8 cellular contexts compared by ENCODE assay signal in the genomic region with DNA sequence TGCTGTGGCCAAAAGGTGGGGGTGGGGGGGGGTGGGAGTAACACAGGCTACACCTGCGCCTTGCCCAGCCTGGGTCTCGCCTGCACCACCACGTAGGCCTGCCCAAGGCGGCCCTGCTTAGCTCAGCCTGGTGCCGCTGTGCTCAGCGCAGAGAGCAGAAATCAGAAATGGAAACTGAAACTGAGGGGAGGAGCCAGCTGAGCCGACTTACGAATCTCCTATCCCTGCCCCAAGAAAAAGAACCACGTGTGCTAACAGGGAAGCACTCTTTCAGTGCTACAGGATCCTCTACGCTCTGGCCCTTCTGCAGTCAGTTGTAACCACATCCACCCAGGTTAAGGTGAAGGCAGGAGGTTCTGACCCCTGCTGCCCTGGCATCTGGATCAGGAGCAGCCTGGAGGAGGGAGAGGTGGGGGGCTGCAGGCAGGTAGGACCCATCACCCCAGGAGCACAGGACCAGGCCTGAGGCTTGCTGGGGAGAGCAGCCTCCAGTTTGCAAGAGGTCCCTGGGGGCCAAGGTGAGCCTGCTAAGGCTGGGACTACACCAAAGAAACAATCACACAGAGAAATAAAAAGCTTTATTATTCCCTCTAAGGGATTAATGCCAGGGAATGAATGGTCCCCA. TPM values are rescaled to one million over a fixed set of nuclear protein-coding genes. Genes with fewer than 3 reads are reported as not detected.
A peak's percentile ranks its signal among the peaks of the same experiment; 100 is the strongest.
DNase-seq lines count a peak whose midpoint lies in the region; ATAC-seq and TF ChIP-seq lines count a peak whose summit lies in the region.

A gene (minus strand): TSS at position 163 of the 625 bp plus-strand sequence. CDS start 822 bp downstream, outside the sequence.

- H3K36me3 ChIP-seq in gastroesophageal sphincter (peaks cover 0 to 56% of the 10 kb centered on the region in 2 donors), psoas muscle (ENCODE audit: insufficient read depth in 1 of 2, low read depth in 1 of 2) (peaks cover 0 to 46% of the 10 kb centered on the region in 2 donors), vagina (peaks cover 0 to 14% of the 10 kb centered on the region in 2 donors)

- peak; percentile 47 to 65 for TF ChIP-seq POLR2A in gastroesophageal sphincter (IDR thresholded peaks at IDR 0.05)
- TF ChIP-seq POLR2A in vagina (IDR thresholded peaks at IDR 0.05), result peak in 1 of 2 donors; percentile 72

- H3K4me3 ChIP-seq in gastroesophageal sphincter (peak within 1 kb of the TSS; percentile 39 to 67), psoas muscle (peak within 1 kb of the TSS; percentile 73), vagina (peak within 1 kb of the TSS; percentile 51 to 59)

- H3K9me3 ChIP-seq in gastroesophageal sphincter (no peaks in the 10 kb centered on the region), psoas muscle (no peaks in the 10 kb centered on the region), vagina (no peaks in the 10 kb centered on the region)

- TF ChIP-seq EP300 in gastroesophageal sphincter (IDR thresholded peaks at IDR 0.05), result no peak

- intact Hi-C loops in psoas muscle (cut with DNase I), result loop anchor here in 1 of 2 donors (10.0 kb wide), 1 partner anchor 292 kb away; no protein-coding TSS in a partner anchor
- intact Hi-C loops in vagina (cut with DNase I), result loop anchor here (5.0 kb wide), 2 partner anchors 45 to 145 kb away; a partner anchor contains a TSS

- ATAC-seq in GM19035 (IDR thresholded peaks at IDR 0.05; ENCODE audit: unreplicated experiment) (peak; percentile 58), HG03342 (IDR thresholded peaks at IDR 0.05; ENCODE audit: unreplicated experiment) (peak; percentile 56), gastroesophageal sphincter (peak; percentile 91), psoas muscle (peak; percentile 53 to 85 (median 73))

- peak within 1 kb of the TSS; percentile 51 to 96 (median 92) for H3K27ac ChIP-seq in gastroesophageal sphincter
- H3K27ac ChIP-seq in psoas muscle, result peak within 1 kb of the TSS; percentile 85
- H3K27ac ChIP-seq in vagina, result peak within 1 kb of the TSS; percentile 92

- no peaks in the 10 kb centered on the region for H3K27me3 ChIP-seq in gastroesophageal sphincter
- H3K27me3 ChIP-seq in psoas muscle (ENCODE audit: insufficient read depth in 3 of 3, low read length in 2 of 3), result no peaks in the 10 kb centered on the region
- no peaks in the 10 kb centered on the region for H3K27me3 ChIP-seq in vagina

- 0% methylated on average over 1 to 2 of the region's 10 CpGs for WGBS in gastroesophageal sphincter (ENCODE audit: low coverage in 1 of 2), 2 donors
- 0 to 7% (median 0%) methylated on average over 10 of the region's 10 CpGs for WGBS in psoas muscle, 3 donors

- no peak for TF ChIP-seq CTCF in gastroesophageal sphincter (IDR thresholded peaks at IDR 0.05)
- TF ChIP-seq CTCF in psoas muscle (IDR thresholded peaks at IDR 0.05), result no peak
- peak in 1 of 3 experiments; percentile 24 for TF ChIP-seq CTCF in vagina (IDR thresholded peaks at IDR 0.05)

- DNase-seq in AG08396 (ENCODE audit: low spot score), result peak; percentile 92
- DNase-seq in RPMI8226, result peak; percentile 95
- peak; percentile 91 for DNase-seq in activated effector memory CD4-positive, alpha-beta T cell treated with anti-CD3 and anti-CD28 coated beads, Interleukin-2, amount 50 U/mL, for 16 hours
- DNase-seq in psoas muscle, result peak; percentile 63 to 81
- DNase-seq in vagina (ENCODE audit: extremely low spot score in 2 of 2), result no peak

- H3K4me1 ChIP-seq in gastroesophageal sphincter (peaks cover 0 to 48% (median 15%) of the 10 kb centered on the region in 3 donors), psoas muscle (peaks cover 21% of the 10 kb centered on the region), vagina (peaks cover 30% of the 10 kb centered on the region)

RNA-seq across cellular contexts. Expression of the gene that starts here (rescaled TPM):
- total RNA-seq in gastroesophageal sphincter, result 10 to 100 TPM; 11.3 to 21.3 (median 13.9) TPM
- total RNA-seq in psoas muscle, result 1 to 10 TPM; 2.0 to 4.2 (median 3.1) TPM
- polyA plus RNA-seq in psoas muscle, result 1 to 10 TPM; 1.3 to 2.8 (median 2.0) TPM
- total RNA-seq in vagina, result 8.1 TPM

Comparison
In these comparisons a context has a peak if more than half of its experiments do, and no peak if none do; other contexts are left out.
1. DNase-seq: peak in AG08396 (single experiment), RPMI8226 (single experiment), activated effector memory CD4-positive, alpha-beta T cell treated with anti-CD3 and anti-CD28 coated beads, Interleukin-2, amount 50 U/mL, for 16 hours (single experiment) and psoas muscle (2 of 2); none in vagina (0 of 2).
2. Peak in every context shown above with its lines, with median percentiles within 50 percentile points of each other: ATAC-seq, H3K27ac ChIP-seq and H3K4me3 ChIP-seq.